ENCODE assay signal across 1 cellular context in the genomic region with DNA sequence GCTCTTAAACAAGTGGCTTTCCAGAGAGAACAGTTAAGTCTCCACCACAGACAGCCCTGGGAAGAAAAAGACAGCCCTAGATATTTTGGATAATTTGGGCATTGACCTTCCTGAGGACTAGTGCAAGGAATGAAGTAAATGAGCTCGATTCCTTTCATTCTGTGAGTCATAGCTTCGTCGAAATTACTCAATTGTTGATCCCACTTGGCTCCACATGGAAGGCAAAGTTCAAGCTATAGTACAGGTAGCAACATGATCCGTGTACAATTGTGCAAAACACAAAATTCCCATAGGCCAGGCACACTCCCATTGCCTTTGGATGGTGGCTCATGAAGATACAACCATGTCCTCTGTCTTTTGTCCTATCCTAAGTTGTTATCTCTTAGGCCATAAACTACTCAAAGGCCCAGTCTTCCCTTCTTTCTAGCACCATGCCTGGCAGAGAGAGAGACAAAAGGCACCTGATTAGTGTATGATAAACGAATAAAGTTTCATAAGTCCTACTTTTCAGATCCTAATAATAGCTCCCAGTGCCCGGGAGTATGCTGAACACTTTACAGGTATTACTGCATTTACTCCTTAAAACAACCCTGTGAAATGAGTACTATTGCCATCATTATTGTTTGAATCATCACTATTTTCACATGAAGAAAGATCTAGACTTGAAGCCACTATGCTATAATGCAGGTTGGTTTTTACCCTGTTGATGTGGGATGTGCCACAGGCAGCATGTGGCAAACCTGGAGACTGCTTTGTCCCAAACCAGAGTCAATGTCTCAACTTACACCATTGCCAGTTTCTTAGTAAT.
TF ChIP-seq lines count a peak whose summit lies in the region.

No MANE protein-coding gene starts in this region.

TF ChIP-seq in liver, 16 proteins besides CTCF, POLR2A, EP300 and RAD21 (continued from another document):
- TF ChIP-seq, protein P1, sequence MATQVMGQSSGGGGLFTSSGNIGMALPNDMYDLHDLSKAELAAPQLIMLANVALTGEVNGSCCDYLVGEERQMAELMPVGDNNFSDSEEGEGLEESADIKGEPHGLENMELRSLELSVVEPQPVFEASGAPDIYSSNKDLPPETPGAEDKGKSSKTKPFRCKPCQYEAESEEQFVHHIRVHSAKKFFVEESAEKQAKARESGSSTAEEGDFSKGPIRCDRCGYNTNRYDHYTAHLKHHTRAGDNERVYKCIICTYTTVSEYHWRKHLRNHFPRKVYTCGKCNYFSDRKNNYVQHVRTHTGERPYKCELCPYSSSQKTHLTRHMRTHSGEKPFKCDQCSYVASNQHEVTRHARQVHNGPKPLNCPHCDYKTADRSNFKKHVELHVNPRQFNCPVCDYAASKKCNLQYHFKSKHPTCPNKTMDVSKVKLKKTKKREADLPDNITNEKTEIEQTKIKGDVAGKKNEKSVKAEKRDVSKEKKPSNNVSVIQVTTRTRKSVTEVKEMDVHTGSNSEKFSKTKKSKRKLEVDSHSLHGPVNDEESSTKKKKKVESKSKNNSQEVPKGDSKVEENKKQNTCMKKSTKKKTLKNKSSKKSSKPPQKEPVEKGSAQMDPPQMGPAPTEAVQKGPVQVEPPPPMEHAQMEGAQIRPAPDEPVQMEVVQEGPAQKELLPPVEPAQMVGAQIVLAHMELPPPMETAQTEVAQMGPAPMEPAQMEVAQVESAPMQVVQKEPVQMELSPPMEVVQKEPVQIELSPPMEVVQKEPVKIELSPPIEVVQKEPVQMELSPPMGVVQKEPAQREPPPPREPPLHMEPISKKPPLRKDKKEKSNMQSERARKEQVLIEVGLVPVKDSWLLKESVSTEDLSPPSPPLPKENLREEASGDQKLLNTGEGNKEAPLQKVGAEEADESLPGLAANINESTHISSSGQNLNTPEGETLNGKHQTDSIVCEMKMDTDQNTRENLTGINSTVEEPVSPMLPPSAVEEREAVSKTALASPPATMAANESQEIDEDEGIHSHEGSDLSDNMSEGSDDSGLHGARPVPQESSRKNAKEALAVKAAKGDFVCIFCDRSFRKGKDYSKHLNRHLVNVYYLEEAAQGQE (IDR thresholded peaks at IDR 0.05), result peak; percentile 69
- no peak for TF ChIP-seq FOXA1 (IDR thresholded peaks at IDR 0.05)
- peak; percentile 92 to 95 for TF ChIP-seq JUND (IDR thresholded peaks at IDR 0.05)
- no peak for TF ChIP-seq GABPA (IDR thresholded peaks at IDR 0.05 in 1 of 2, conservative IDR thresholded peaks at IDR 0.05 in 1 of 2)
- peak; percentile 86 for TF ChIP-seq SP1 (IDR thresholded peaks at IDR 0.05)
- TF ChIP-seq, protein P2, sequence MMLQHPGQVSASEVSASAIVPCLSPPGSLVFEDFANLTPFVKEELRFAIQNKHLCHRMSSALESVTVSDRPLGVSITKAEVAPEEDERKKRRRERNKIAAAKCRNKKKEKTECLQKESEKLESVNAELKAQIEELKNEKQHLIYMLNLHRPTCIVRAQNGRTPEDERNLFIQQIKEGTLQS (IDR thresholded peaks at IDR 0.05), result peak; percentile 67
